2 cellular contexts compared by ENCODE assay signal in the genomic region with DNA sequence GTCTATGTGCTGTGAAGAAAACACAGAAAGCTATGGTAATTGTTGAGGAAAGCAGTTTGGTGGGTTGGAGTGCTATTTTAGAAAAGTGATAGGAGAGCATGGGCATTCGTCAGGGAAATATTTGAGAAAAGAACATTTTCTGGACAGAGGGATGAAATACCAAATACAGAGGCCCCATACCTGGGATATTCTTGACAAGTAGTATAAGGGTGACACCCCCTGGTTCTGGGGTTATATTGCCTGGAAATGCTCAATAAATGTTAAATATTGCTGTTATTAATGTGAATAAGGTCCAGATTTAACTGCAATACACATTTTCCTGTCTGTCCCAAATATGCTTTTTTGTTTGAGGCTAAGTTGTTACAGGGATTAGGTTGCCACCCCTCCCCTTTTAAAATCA.
TF ChIP-seq lines count a peak whose summit lies in the region.

No MANE protein-coding gene starts in this region.

TF ChIP-seq in HEK293, 187 proteins besides CTCF, POLR2A, EP300 and RAD21 (continued from another document):
- TF ChIP-seq, protein P1, sequence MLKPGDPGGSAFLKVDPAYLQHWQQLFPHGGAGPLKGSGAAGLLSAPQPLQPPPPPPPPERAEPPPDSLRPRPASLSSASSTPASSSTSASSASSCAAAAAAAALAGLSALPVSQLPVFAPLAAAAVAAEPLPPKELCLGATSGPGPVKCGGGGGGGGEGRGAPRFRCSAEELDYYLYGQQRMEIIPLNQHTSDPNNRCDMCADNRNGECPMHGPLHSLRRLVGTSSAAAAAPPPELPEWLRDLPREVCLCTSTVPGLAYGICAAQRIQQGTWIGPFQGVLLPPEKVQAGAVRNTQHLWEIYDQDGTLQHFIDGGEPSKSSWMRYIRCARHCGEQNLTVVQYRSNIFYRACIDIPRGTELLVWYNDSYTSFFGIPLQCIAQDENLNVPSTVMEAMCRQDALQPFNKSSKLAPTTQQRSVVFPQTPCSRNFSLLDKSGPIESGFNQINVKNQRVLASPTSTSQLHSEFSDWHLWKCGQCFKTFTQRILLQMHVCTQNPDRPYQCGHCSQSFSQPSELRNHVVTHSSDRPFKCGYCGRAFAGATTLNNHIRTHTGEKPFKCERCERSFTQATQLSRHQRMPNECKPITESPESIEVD (tag by site-specific recombination; IDR thresholded peaks at IDR 0.05): peak; percentile 31
- TF ChIP-seq ZBTB20 (tag by site-specific recombination; IDR thresholded peaks at IDR 0.05) (peak; percentile 54; the same call in 1 of the 2 replicates), ZNF350 (tag by site-specific recombination; IDR thresholded peaks at IDR 0.05) (no peak)

TF ChIP-seq in liver, 16 proteins besides CTCF, POLR2A, EP300 and RAD21 (continued from another document):
- TF ChIP-seq, protein P2, sequence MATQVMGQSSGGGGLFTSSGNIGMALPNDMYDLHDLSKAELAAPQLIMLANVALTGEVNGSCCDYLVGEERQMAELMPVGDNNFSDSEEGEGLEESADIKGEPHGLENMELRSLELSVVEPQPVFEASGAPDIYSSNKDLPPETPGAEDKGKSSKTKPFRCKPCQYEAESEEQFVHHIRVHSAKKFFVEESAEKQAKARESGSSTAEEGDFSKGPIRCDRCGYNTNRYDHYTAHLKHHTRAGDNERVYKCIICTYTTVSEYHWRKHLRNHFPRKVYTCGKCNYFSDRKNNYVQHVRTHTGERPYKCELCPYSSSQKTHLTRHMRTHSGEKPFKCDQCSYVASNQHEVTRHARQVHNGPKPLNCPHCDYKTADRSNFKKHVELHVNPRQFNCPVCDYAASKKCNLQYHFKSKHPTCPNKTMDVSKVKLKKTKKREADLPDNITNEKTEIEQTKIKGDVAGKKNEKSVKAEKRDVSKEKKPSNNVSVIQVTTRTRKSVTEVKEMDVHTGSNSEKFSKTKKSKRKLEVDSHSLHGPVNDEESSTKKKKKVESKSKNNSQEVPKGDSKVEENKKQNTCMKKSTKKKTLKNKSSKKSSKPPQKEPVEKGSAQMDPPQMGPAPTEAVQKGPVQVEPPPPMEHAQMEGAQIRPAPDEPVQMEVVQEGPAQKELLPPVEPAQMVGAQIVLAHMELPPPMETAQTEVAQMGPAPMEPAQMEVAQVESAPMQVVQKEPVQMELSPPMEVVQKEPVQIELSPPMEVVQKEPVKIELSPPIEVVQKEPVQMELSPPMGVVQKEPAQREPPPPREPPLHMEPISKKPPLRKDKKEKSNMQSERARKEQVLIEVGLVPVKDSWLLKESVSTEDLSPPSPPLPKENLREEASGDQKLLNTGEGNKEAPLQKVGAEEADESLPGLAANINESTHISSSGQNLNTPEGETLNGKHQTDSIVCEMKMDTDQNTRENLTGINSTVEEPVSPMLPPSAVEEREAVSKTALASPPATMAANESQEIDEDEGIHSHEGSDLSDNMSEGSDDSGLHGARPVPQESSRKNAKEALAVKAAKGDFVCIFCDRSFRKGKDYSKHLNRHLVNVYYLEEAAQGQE (IDR thresholded peaks at IDR 0.05): no peak
- TF ChIP-seq EGR1 (IDR thresholded peaks at IDR 0.05; ENCODE audit: low read depth in 2 of 2) (no peak), FOXA2 (IDR thresholded peaks at IDR 0.05) (no peak), HNF4G (IDR thresholded peaks at IDR 0.05) (no peak), JUND (IDR thresholded peaks at IDR 0.05) (no peak), ATF3 (IDR thresholded peaks at IDR 0.05) (no peak), ZBTB33 (IDR thresholded peaks at IDR 0.05) (no peak), SP1 (IDR thresholded peaks at IDR 0.05) (no peak), YY1 (IDR thresholded peaks at IDR 0.05) (no peak), FOXA1 (IDR thresholded peaks at IDR 0.05) (no peak), HNF4A (conservative IDR thresholded peaks at IDR 0.05) (no peak)
- TF ChIP-seq, protein P3, sequence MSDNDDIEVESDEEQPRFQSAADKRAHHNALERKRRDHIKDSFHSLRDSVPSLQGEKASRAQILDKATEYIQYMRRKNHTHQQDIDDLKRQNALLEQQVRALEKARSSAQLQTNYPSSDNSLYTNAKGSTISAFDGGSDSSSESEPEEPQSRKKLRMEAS (IDR thresholded peaks at IDR 0.05): no peak
